Comparison of ENCODE assay signal across 24 cellular contexts in genomic region chr20:10556519-10557083, GRCh38.
A peak's percentile ranks its signal among the peaks of the same experiment; 100 is the strongest.
DNase-seq lines count a peak whose midpoint lies in the region; ATAC-seq, FAIRE-seq and TF ChIP-seq lines count a peak whose summit lies in the region.
"Had no signal": no experiment of that assay in that cellular context is flagged by ENCODE, and none has a peak within 500 bp of the region (broad histone marks: within the 10 kb centered on the region; RNA-seq: fewer than 3 reads in every experiment).

No MANE protein-coding gene starts in this region.

- H3K4me3 Mint-ChIP-seq in mesothelial cell of epicardium: no peak overlapping the region
- H3K4me3 Mint-ChIP-seq: activated CD8-positive, alpha-beta T cell treated with anti-CD3 and anti-CD28 coated beads for 36 hours; activated T-cell treated with anti-CD3 and anti-CD28 coated beads, Interleukin-2, amount 50 U/mL, for 24 hours; neural progenitor cell had no signal

- no peak overlapping the region for H2BK15ac ChIP-seq in H1 (ENCODE audit: low read length)

- H3K9ac ChIP-seq in HepG2 (ENCODE audit: insufficient read depth, low read depth, low read length): peak overlapping the region; percentile 35
- no peak overlapping the region for H3K9ac ChIP-seq in H1 (replicated peaks in 1 of 4; ENCODE audit: extremely low read depth in 1 of 4, low read depth in 3 of 4, low read length in 3 of 4)
- H3K9ac ChIP-seq: BLaER1 treated with 17β-estradiol and CSF1 and Interleukin-3, amounts not matched to agents 10 nM and 100 nM; neural progenitor cell had no signal

- no peak for TF ChIP-seq CTCF in HepG2 (CRISPR knock-in tag; IDR thresholded peaks at IDR 0.05)
- TF ChIP-seq CTCF in right lobe of liver (IDR thresholded peaks at IDR 0.05): no peak
- no peak for TF ChIP-seq CTCF in H1 (IDR thresholded peaks at IDR 0.05; ENCODE audit: control extremely low read depth in 1 of 3, insufficient read depth in 1 of 3, low read depth in 1 of 3, low read length in 3 of 3)
- TF ChIP-seq CTCF in mesothelial cell of epicardium (IDR thresholded peaks at IDR 0.05; ENCODE audit: unreplicated experiment): no peak

- H3K36me3 ChIP-seq in HepG2 (replicated peaks in 1 of 2; ENCODE audit: control insufficient read depth in 1 of 2, insufficient read depth in 2 of 2, low read length in 2 of 2) (peaks cover under 1 to 2% of the 10 kb centered on the region in 2 experiments; a peak in 3 of 5 replicates), right lobe of liver (no peaks in the 10 kb centered on the region), H1 (ENCODE audit: control insufficient read depth in 2 of 4, insufficient read depth in 4 of 4, low read length in 3 of 4) (no peaks in the 10 kb centered on the region)
- H3K36me3 ChIP-seq: left lung, neural progenitor cell, uterus had no signal

- no peak overlapping the region for H2AK5ac ChIP-seq in H1 (ENCODE audit: low read depth, low read length)

- H4K91ac ChIP-seq in H1 (replicated peaks; ENCODE audit: insufficient read length, low read length): no peak overlapping the region

- H2AFZ ChIP-seq in HepG2 (ENCODE audit: low read length) (no peak overlapping the region), H1 (ENCODE audit: low read length) (no peak overlapping the region)
- H2AFZ ChIP-seq: neural progenitor cell had no signal

- no peak overlapping the region for H4K8ac ChIP-seq in H1 (ENCODE audit: extremely low read depth, insufficient read depth, low read length)

- no peak overlapping the region for H3K4me2 ChIP-seq in HepG2 (ENCODE audit: low read depth, low read length)
- no peak overlapping the region for H3K4me2 ChIP-seq in H1 (ENCODE audit: insufficient read depth in 1 of 2, low read depth in 2 of 2, low read length in 2 of 2)
- H3K4me2 ChIP-seq: BLaER1 treated with 17β-estradiol and CSF1 and Interleukin-3, amounts not matched to agents 10 nM and 100 nM; neural progenitor cell had no signal

- POLR2A ChIA-PET in HepG2 (lab: Yijun Ruan, JAX): interaction anchor here (1.0 to 3.8 kb wide), 6 partner anchors 8 to 118 kb away, joined by 3 to 34 read pairs (median 6); partner anchors contain the start of gene JAG1
- POLR2A ChIA-PET in H1 (lab: Charles Lee; ENCODE audit: partially characterized antibody): no interaction called here

- ATAC-seq in HepG2 (no peak), right lobe of liver (no peak), HG03571 (IDR thresholded peaks at IDR 0.05; ENCODE audit: unreplicated experiment) (no peak), GM18870 (IDR thresholded peaks at IDR 0.05; ENCODE audit: unreplicated experiment) (no peak), GM21529 (IDR thresholded peaks at IDR 0.05; ENCODE audit: unreplicated experiment) (no peak)
- ATAC-seq: activated CD8-positive, alpha-beta T cell treated with anti-CD3 and anti-CD28 coated beads for 36 hours; left lung had no signal

- no peaks in the 10 kb centered on the region for H3K23me2 ChIP-seq in H1 (ENCODE audit: low read depth, low read length)

- H3K79me1 ChIP-seq in H1 (ENCODE audit: low read depth, low read length): no peaks in the 10 kb centered on the region

- H3K4me3 ChIP-seq in HepG2 (replicated peaks in 1 of 3; ENCODE audit: insufficient read depth in 1 of 3, low read depth in 2 of 3, low read length in 3 of 3) (no peak overlapping the region), right lobe of liver (no peak overlapping the region), H1 (ENCODE audit: extremely low read depth in 1 of 4, insufficient read depth in 2 of 4, low read depth in 3 of 4, low read length in 4 of 4) (no peak overlapping the region)
- H3K4me3 ChIP-seq: BLaER1 treated with 17β-estradiol and CSF1 and Interleukin-3, amounts not matched to agents 10 nM and 100 nM; left lung; neural progenitor cell; uterus had no signal

- intact Hi-C loops in HepG2 (cut with micrococcal nuclease; ENCODE audit: unreplicated experiment) (loop anchor here (1.0 to 10.0 kb wide), 4 partner anchors 9 to 388 kb away; no protein-coding TSS in a partner anchor), right lobe of liver (cut with DNase I) (no loop called here)

- H3K27ac ChIP-seq in HepG2 (ENCODE audit: extremely low read length, insufficient read depth, low read length) (peak overlapping the region; percentile 61), right lobe of liver (no peak overlapping the region), H1 (ENCODE audit: low read depth, low read length) (no peak overlapping the region)
- H3K27ac ChIP-seq: BLaER1 treated with 17β-estradiol and CSF1 and Interleukin-3, amounts not matched to agents 10 nM and 100 nM; left lung; neural progenitor cell had no signal

- H4K20me1 ChIP-seq in HepG2 (ENCODE audit: insufficient read depth, low read length): no peaks in the 10 kb centered on the region
- no peaks in the 10 kb centered on the region for H4K20me1 ChIP-seq in H1 (replicated peaks in 1 of 2; ENCODE audit: control insufficient read depth in 1 of 2, insufficient read depth in 2 of 2, low read length in 2 of 2)

- TSS peak; percentile 74 for BruUV-seq in HepG2 (replicated peaks; lab: Mats Ljungman, UMichigan)

- H3K4ac ChIP-seq in H1 (replicated peaks; ENCODE audit: insufficient read length, low read depth, low read length): no peak overlapping the region

- H3K9me3 ChIP-seq in HepG2 (ENCODE audit: low read length) (no peaks in the 10 kb centered on the region), right lobe of liver (no peaks in the 10 kb centered on the region), H1 (ENCODE audit: insufficient read depth in 2 of 2, low read depth in 1 of 2, low read length in 1 of 2) (no peaks in the 10 kb centered on the region)
- H3K9me3 ChIP-seq: left lung, uterus had no signal

- TF ChIP-seq RAD21 in HepG2 (CRISPR knock-in tag; IDR thresholded peaks at IDR 0.05) (no peak), H1 (IDR thresholded peaks at IDR 0.05 in 1 of 2, conservative IDR thresholded peaks at IDR 0.05 in 1 of 2; ENCODE audit: low read depth in 2 of 2, low read length in 2 of 2) (no peak)

- WGBS in HepG2 (ENCODE audit: low lambda C conversion rate): 98% methylated on average over 2 of the region's 2 CpGs
- 93% methylated on average over 2 of the region's 2 CpGs for WGBS in right lobe of liver (ENCODE audit: insufficient coverage, low coverage, low lambda C conversion rate, missing lambda C conversion rate)
- WGBS in H1 (ENCODE audit: extremely low coverage in 1 of 2, insufficient coverage in 1 of 2, insufficient read length in 1 of 2, insufficient replicate concordance in 2 of 2, low coverage in 1 of 2, low lambda C conversion rate in 2 of 2, missing lambda C conversion rate in 1 of 2), 2 experiments: 89% methylated on average over 2 of the region's 2 CpGs; no CpG with 5 or more reads in 1 of the 2 experiments

- H3K56ac ChIP-seq in H1 (replicated peaks; ENCODE audit: insufficient read length, low read depth, low read length): no peak overlapping the region

- H2BK12ac ChIP-seq in H1 (ENCODE audit: low read depth, low read length): peak overlapping the region; percentile 80; the same call in 1 of the 2 replicates

- H3K27me3 Mint-ChIP-seq in mesothelial cell of epicardium (ENCODE audit: low read depth): no peaks in the 10 kb centered on the region
- H3K27me3 Mint-ChIP-seq: activated CD8-positive, alpha-beta T cell treated with anti-CD3 and anti-CD28 coated beads for 36 hours; activated T-cell treated with anti-CD3 and anti-CD28 coated beads, Interleukin-2, amount 50 U/mL, for 24 hours had no signal

- no peak overlapping the region for H2BK20ac ChIP-seq in H1 (ENCODE audit: low read length)

- H2BK5ac ChIP-seq in H1 (ENCODE audit: low read depth, low read length): peak overlapping the region; percentile 69; the same call in 1 of the 2 replicates

- H3K14ac ChIP-seq in H1 (ENCODE audit: insufficient read length): no peak overlapping the region

- CTCF ChIA-PET in HepG2 (lab: Yijun Ruan, JAX; ENCODE audit: low intra/inter-chr PET ratio, low total read pairs) (no interaction called here), H1 (lab: Charles Lee; ENCODE audit: partially characterized antibody) (interaction anchor here (0.6 to 2.8 kb wide), 5 partner anchors 10 to 649 kb away, joined by 3 to 6 read pairs (median 3); no protein-coding TSS in a partner anchor)

- peaks cover 2% of the 10 kb centered on the region for H3K36me3 Mint-ChIP-seq in mesothelial cell of epicardium

- H3K79me2 ChIP-seq in HepG2 (ENCODE audit: insufficient read depth, low read length): peaks cover 2% of the 10 kb centered on the region
- H3K79me2 ChIP-seq in H1 (ENCODE audit: control insufficient read depth in 1 of 2, insufficient read depth in 2 of 2, low read length in 2 of 2): no peaks in the 10 kb centered on the region

- H3K4me1 ChIP-seq in HepG2 (ENCODE audit: insufficient read depth, low read length) (peaks cover 89% of the 10 kb centered on the region), right lobe of liver (no peaks in the 10 kb centered on the region), H1 (replicated peaks in 1 of 4; ENCODE audit: control insufficient read depth in 3 of 4, insufficient read depth in 4 of 4, low read length in 3 of 4) (peaks cover 3 to 29% (median 13%) of the 10 kb centered on the region in 4 experiments)
- H3K4me1 ChIP-seq: uterus had no signal

- FAIRE-seq in HepG2 (lab: Jason Lieb, UNC) (no peak), H1 (lab: Jason Lieb, UNC) (no peak)
- FAIRE-seq: A204.1, D721Med had no signal

- no peak overlapping the region for H3K23ac ChIP-seq in H1 (ENCODE audit: insufficient read length)

- no peak overlapping the region for H3K18ac ChIP-seq in H1 (ENCODE audit: extremely low read depth, low read length)

- H4K5ac ChIP-seq in H1 (ENCODE audit: insufficient read length, low read depth, low read length): no peak overlapping the region

- in situ Hi-C loops in HepG2 (cut with HindIII; ENCODE audit: extremely low pct_ligation_motif_present, low pct_unique_long_range_greater_than_20kb): loop anchor here (5.0 to 10.0 kb wide), 2 partner anchors 716 to 988 kb away; no protein-coding TSS in a partner anchor

- H3K9me3 Mint-ChIP-seq in mesothelial cell of epicardium: peaks cover 2% of the 10 kb centered on the region
- H3K9me3 Mint-ChIP-seq: activated CD8-positive, alpha-beta T cell treated with anti-CD3 and anti-CD28 coated beads for 36 hours; activated T-cell treated with anti-CD3 and anti-CD28 coated beads, Interleukin-2, amount 50 U/mL, for 24 hours had no signal

- TF ChIP-seq POLR2A in HepG2 (IDR thresholded peaks at IDR 0.05; ENCODE audit: insufficient read depth in 1 of 2, low read depth in 2 of 2, low read length in 2 of 2) (no peak), right lobe of liver (IDR thresholded peaks at IDR 0.05) (no peak), H1 (IDR thresholded peaks at IDR 0.05; ENCODE audit: control extremely low read depth in 1 of 2, low read depth in 2 of 2, low read length in 2 of 2) (no peak)

- no peak for TF ChIP-seq EP300 in HepG2 (IDR thresholded peaks at IDR 0.05; ENCODE audit: low read depth in 2 of 2, low read length in 2 of 2)
- no peak for TF ChIP-seq EP300 in HepG2 (CRISPR knock-in tag; IDR thresholded peaks at IDR 0.05; ENCODE audit: borderline replicate concordance)
- TF ChIP-seq EP300 in H1 (IDR thresholded peaks at IDR 0.05; ENCODE audit: borderline replicate concordance in 1 of 2, low read depth in 2 of 2, low read length in 2 of 2): no peak

- peaks cover 58% of the 10 kb centered on the region for H3K4me1 Mint-ChIP-seq in mesothelial cell of epicardium

- H2BK120ac ChIP-seq in H1 (replicated peaks; ENCODE audit: low read depth, low read length): no peak overlapping the region

- peak overlapping the region; percentile 52 for H3K27ac Mint-ChIP-seq in mesothelial cell of epicardium
- H3K27ac Mint-ChIP-seq: activated CD8-positive, alpha-beta T cell treated with anti-CD3 and anti-CD28 coated beads for 36 hours; activated T-cell treated with anti-CD3 and anti-CD28 coated beads, Interleukin-2, amount 50 U/mL, for 24 hours had no signal

- DNase-seq in HepG2 (ENCODE audit: low spot score): no peak
- no peak for DNase-seq in right lobe of liver
- DNase-seq in H1 (ENCODE audit: low read depth in 1 of 2, low spot score in 2 of 2): no peak
- no peak for DNase-seq in mesothelial cell of epicardium (ENCODE audit: low spot score in 2 of 2, unreplicated experiment in 2 of 2)
- no peak for DNase-seq in NCI-H510A treated with DMSO at 0.1 percent for 48 hours (lab: John Stamatoyannopoulos, UW)
- DNase-seq: activated CD4-positive, CD25-positive, alpha-beta regulatory T cell; activated CD8-positive, alpha-beta T cell treated with anti-CD3 and anti-CD28 coated beads for 36 hours; activated naive CD4-positive, alpha-beta T cell; activated T-cell treated with anti-CD3 and anti-CD28 coated beads, Interleukin-2, amount 50 U/mL, for 24 hours; amygdala; cerebellar nuclear complex; effector CD8-positive, alpha-beta T cell; head of caudate nucleus; left lung; NCI-H1694; NCI-H2227 treated with DMSO at 0.1 percent for 48 hours; uterus had no signal

- H3K27me3 ChIP-seq in HepG2 (ENCODE audit: control insufficient read depth in 1 of 2, insufficient read depth in 2 of 2, low read length in 2 of 2) (no peaks in the 10 kb centered on the region), right lobe of liver (no peaks in the 10 kb centered on the region), H1 (replicated peaks in 1 of 4; ENCODE audit: control insufficient read depth in 3 of 4, extremely low read depth in 1 of 4, insufficient read depth in 3 of 4, low read length in 3 of 4) (no peaks in the 10 kb centered on the region)
- H3K27me3 ChIP-seq: BLaER1 treated with 17β-estradiol and CSF1 and Interleukin-3, amounts not matched to agents 10 nM and 100 nM; left lung; neural progenitor cell; uterus had no signal
